ENCODE assay signal across 12 cellular contexts in the genomic region with DNA sequence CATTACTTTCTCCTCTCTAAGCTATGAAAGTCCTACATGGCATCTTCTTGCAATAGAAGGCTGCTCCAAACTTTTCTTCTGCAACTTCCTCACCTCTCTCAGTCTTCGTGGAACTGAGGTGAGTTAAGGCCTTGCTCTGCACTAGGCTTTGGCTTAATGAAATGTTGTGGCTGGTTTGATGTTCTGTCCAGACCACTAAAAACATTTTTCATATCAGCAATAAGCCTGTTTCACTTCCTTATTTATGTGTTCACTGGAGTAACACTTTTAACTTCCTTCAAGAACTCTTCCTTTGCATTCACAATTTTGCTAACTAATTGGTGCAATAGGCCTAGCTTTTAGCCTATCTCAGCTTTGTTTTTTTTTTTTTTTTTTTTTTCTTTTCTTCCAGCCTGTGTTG.
DNase-seq lines count a peak whose midpoint lies in the region; ATAC-seq and TF ChIP-seq lines count a peak whose summit lies in the region.
"Had no signal": no experiment of that assay in that cellular context is flagged by ENCODE, and none has a peak within 500 bp of the region (broad histone marks: within the 10 kb centered on the region; RNA-seq: fewer than 3 reads in every experiment).

No MANE protein-coding gene starts in this region.

- 0 out of 2 replicates have a peak, but pooled peaks cover 3% of the 10 kb centered on the region for H3F3A ChIP-seq in Loucy (ENCODE audit: low read depth)

- H3K4me2 ChIP-seq in Loucy (ENCODE audit: low read depth, low read length, poor library complexity, severe bottlenecking): peak overlapping the region; percentile 12

- no peaks in the 10 kb centered on the region for H3K36me3 ChIP-seq in Loucy (ENCODE audit: insufficient read depth, low read length)
- H3K36me3 ChIP-seq: tibial nerve had no signal

- peaks cover 0 to 2% of the 10 kb centered on the region in 2 donors for H3K9me3 Mint-ChIP-seq in stimulated activated naive B cell treated with anti-CD40 and anti-IgM and Interleukin-4, amounts not matched to agents 10 μg/mL and 1 μg/mL and 100 μg/mL, for 72 hours
- H3K9me3 Mint-ChIP-seq: T-cell had no signal

- no peak overlapping the region for H3K27ac Mint-ChIP-seq in stimulated activated naive B cell treated with anti-CD40 and anti-IgM and Interleukin-4, amounts not matched to agents 10 μg/mL and 1 μg/mL and 100 μg/mL, for 72 hours
- H3K27ac Mint-ChIP-seq: progenitor cell of endocrine pancreas, T-cell had no signal

- H3K79me2 ChIP-seq in Loucy (ENCODE audit: insufficient read depth, low read length): no peaks in the 10 kb centered on the region

- peaks cover 39% of the 10 kb centered on the region for H3K4me1 ChIP-seq in Loucy (ENCODE audit: insufficient read depth, low read length, poor library complexity, severe bottlenecking)
- H3K4me1 ChIP-seq: tibial nerve had no signal

- no peaks in the 10 kb centered on the region for H3K9me3 ChIP-seq in Loucy (ENCODE audit: insufficient read depth, low read depth, low read length)

- H2AFZ ChIP-seq in Loucy (ENCODE audit: low read length): no peak overlapping the region

- no peak overlapping the region for H3K4me3 ChIP-seq in Loucy (ENCODE audit: low read length, poor library complexity, severe bottlenecking)
- H3K4me3 ChIP-seq: tibial nerve had no signal

- ATAC-seq in HG02970 (IDR thresholded peaks at IDR 0.05; ENCODE audit: low FRiP score, unreplicated experiment) (peak; percentile 68), GM21619 (IDR thresholded peaks at IDR 0.05; ENCODE audit: unreplicated experiment) (no peak)
- ATAC-seq in stimulated activated naive B cell treated with anti-CD40 and anti-IgM and Interleukin-4, amounts not matched to agents 10 μg/mL and 1 μg/mL and 100 μg/mL, for 72 hours (replicated peaks): peak; percentile 95 to 97
- ATAC-seq: T-cell had no signal

- H3K9ac ChIP-seq in Loucy (ENCODE audit: low read depth, low read length, poor library complexity, severe bottlenecking): no peak overlapping the region

- H3K4me3 Mint-ChIP-seq in stimulated activated naive B cell treated with anti-CD40 and anti-IgM and Interleukin-4, amounts not matched to agents 10 μg/mL and 1 μg/mL and 100 μg/mL, for 72 hours: no peak overlapping the region
- H3K4me3 Mint-ChIP-seq: T-cell had no signal

- peak; percentile 31 for DNase-seq in SIG-M5 treated with dmso at 0.1 percent for 504 hours (lab: John Stamatoyannopoulos, UW; ENCODE audit: unreplicated experiment)
- DNase-seq in SIG-M5 (lab: John Stamatoyannopoulos, UW): no peak
- DNase-seq in stimulated activated naive B cell treated with anti-CD40 and anti-IgM and Interleukin-4, amounts not matched to agents 10 μg/mL and 1 μg/mL and 100 μg/mL, for 72 hours: no peak
- DNase-seq in activated T-cell treated with anti-CD3 and anti-CD28 coated beads, Interleukin-2, amount 50 U/mL, for 1 hour: no peak
- DNase-seq in activated effector memory CD4-positive, alpha-beta T cell treated with Interleukin-2 at 50 U/mL for 16 hours: no peak
- DNase-seq: caudate nucleus, T-cell had no signal

- H3K27me3 ChIP-seq in Loucy (ENCODE audit: insufficient read depth, low read length, poor library complexity, severe bottlenecking): no peaks in the 10 kb centered on the region
- H3K27me3 ChIP-seq: tibial nerve had no signal

- peaks cover 2 to 11% of the 10 kb centered on the region in 2 donors for H3K4me1 Mint-ChIP-seq in stimulated activated naive B cell treated with anti-CD40 and anti-IgM and Interleukin-4, amounts not matched to agents 10 μg/mL and 1 μg/mL and 100 μg/mL, for 72 hours
- H3K4me1 Mint-ChIP-seq: T-cell had no signal

- H4K20me1 ChIP-seq in Loucy (ENCODE audit: insufficient read depth, low read length, poor library complexity, severe bottlenecking): no peaks in the 10 kb centered on the region

- TF ChIP-seq CTCF in Loucy (conservative IDR thresholded peaks at IDR 0.05; ENCODE audit: low read length): no peak

- no peaks in the 10 kb centered on the region for H3K36me3 Mint-ChIP-seq in stimulated activated naive B cell treated with anti-CD40 and anti-IgM and Interleukin-4, amounts not matched to agents 10 μg/mL and 1 μg/mL and 100 μg/mL, for 72 hours
- H3K36me3 Mint-ChIP-seq: T-cell had no signal

- peaks cover 0 to 6% of the 10 kb centered on the region in 2 donors for H3K27me3 Mint-ChIP-seq in stimulated activated naive B cell treated with anti-CD40 and anti-IgM and Interleukin-4, amounts not matched to agents 10 μg/mL and 1 μg/mL and 100 μg/mL, for 72 hours
- H3K27me3 Mint-ChIP-seq: progenitor cell of endocrine pancreas had no signal

- H3K9me2 ChIP-seq in Loucy (replicated peaks; ENCODE audit: low read depth, low read length): no peaks in the 10 kb centered on the region
